ENCODE assay signal across 8 cellular contexts in genomic region chr3:157081681-157082210, GRCh38.
DNase-seq lines count a peak whose midpoint lies in the region; ATAC-seq, FAIRE-seq and TF ChIP-seq lines count a peak whose summit lies in the region.

No MANE protein-coding gene starts in this region.

- peak overlapping the region in 2 of 3 donors; percentile 9 to 71 for H3K9ac ChIP-seq in skeletal muscle tissue (ENCODE audit: low read depth in 1 of 3, low read length in 3 of 3)

- peak; percentile 46 for DNase-seq in GM12891 (ENCODE audit: insufficient read length, low spot score)
- DNase-seq in RPMI7951 (ENCODE audit: low read depth): peak; percentile 98
- DNase-seq in iPS DF 19.7 (ENCODE audit: low read depth, low spot score): peak; percentile 54
- DNase-seq in NCI-H1694 treated with DMSO at 0.1 percent for 48 hours (lab: John Stamatoyannopoulos, UW): no peak
- no peak for DNase-seq in anterior cingulate cortex (lab: John Stamatoyannopoulos, UW)

- TF ChIP-seq POLR2A in GM12891 (IDR thresholded peaks at IDR 0.05; ENCODE audit: low read depth, low read length): no peak

- H3K4me1 ChIP-seq in skeletal muscle tissue (ENCODE audit: control insufficient read depth in 3 of 3, insufficient read depth in 3 of 3, low read length in 3 of 3): peaks cover 18 to 32% (median 26%) of the 10 kb centered on the region in 3 donors

- H3K9me3 ChIP-seq in skeletal muscle tissue (ENCODE audit: control insufficient read depth in 3 of 3, low read length in 3 of 3): no peaks in the 10 kb centered on the region

- H3K4me3 ChIP-seq in skeletal muscle tissue (ENCODE audit: low read length in 3 of 3): peak overlapping the region in 1 of 3 donors; percentile 5

- peak; percentile 83 for FAIRE-seq in GM12891 (lab: Jason Lieb, UNC)

- H3K27ac ChIP-seq in angular gyrus (ENCODE audit: low read depth, low read length): peak overlapping the region; percentile 46
- peak overlapping the region; percentile 10 for H3K27ac ChIP-seq in skeletal muscle tissue (ENCODE audit: low read depth, low read length)

- peak; percentile 65 for ATAC-seq in HG02840 (IDR thresholded peaks at IDR 0.05; ENCODE audit: low FRiP score, unreplicated experiment)

- no peaks in the 10 kb centered on the region for H3K36me3 ChIP-seq in skeletal muscle tissue (ENCODE audit: control insufficient read depth in 3 of 3, insufficient read depth in 3 of 3, low read length in 3 of 3)

- H3K27me3 ChIP-seq in skeletal muscle tissue (ENCODE audit: control insufficient read depth in 3 of 3, insufficient read depth in 3 of 3, low read length in 3 of 3): no peaks in the 10 kb centered on the region

TF ChIP-seq in GM12891, 5 proteins besides CTCF, POLR2A, EP300 and RAD21:
- TF ChIP-seq TAF1 (IDR thresholded peaks at IDR 0.05; ENCODE audit: low read depth, low read length): 0 out of 2 replicates have a peak, but pooled peaks have one; percentile 24
- TF ChIP-seq PAX5 (IDR thresholded peaks at IDR 0.05; ENCODE audit: insufficient read depth, low read length, severe bottlenecking): no peak
- peak; percentile 39; the same call in 1 of the 2 replicates for TF ChIP-seq POU2F2 (IDR thresholded peaks at IDR 0.05; ENCODE audit: low read depth, low read length)
- TF ChIP-seq SPI1 (IDR thresholded peaks at IDR 0.05; ENCODE audit: low read depth, low read length): no peak
- no peak for TF ChIP-seq POLR2AphosphoS5 (IDR thresholded peaks at IDR 0.05; ENCODE audit: low read depth, low read length)

Comparison
In these comparisons a context has a peak if more than half of its experiments do, and no peak if none do; other contexts are left out.
1. DNase-seq: peak in GM12891 (single experiment), RPMI7951 (single experiment) and iPS DF 19.7 (single experiment); none in NCI-H1694 treated with DMSO at 0.1 percent for 48 hours (single experiment) and anterior cingulate cortex (0 of 58).